Comparison of ENCODE assay signal across 18 cellular contexts in the genomic region with DNA sequence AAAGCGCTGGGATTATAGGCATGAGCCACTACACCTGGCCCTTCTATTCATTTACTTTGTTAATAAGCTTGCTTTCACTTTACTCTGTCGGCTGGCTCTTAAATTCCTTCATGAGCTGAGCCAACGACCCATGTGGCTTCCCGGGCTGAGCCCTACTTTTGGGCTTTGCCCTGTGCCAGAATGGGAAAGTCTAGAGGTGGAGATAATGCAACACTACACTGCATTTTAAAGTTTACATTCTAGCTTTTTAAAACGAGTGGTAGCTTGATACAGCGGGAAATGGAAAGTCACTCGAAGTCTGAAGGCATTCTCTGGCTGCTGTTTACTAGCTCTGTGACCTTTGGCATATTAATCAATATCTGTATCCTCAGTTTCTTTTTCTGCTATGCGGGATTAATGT. TPM values are rescaled to one million over a fixed set of nuclear protein-coding genes. Genes with fewer than 3 reads are reported as not detected.
A peak's percentile ranks its signal among the peaks of the same experiment; 100 is the strongest.
DNase-seq lines count a peak whose midpoint lies in the region; ATAC-seq, FAIRE-seq and TF ChIP-seq lines count a peak whose summit lies in the region.
"Had no signal": no experiment of that assay in that cellular context is flagged by ENCODE, and none has a peak within 500 bp of the region (broad histone marks: within the 10 kb centered on the region; RNA-seq: fewer than 3 reads in every experiment).

No MANE protein-coding gene starts in this region.

- TF ChIP-seq CTCF in K562 (IDR thresholded peaks at IDR 0.05 in 2 of 3, conservative IDR thresholded peaks at IDR 0.05 in 1 of 3; ENCODE audit: insufficient read depth in 2 of 3, low read depth in 1 of 3, low read length in 3 of 3) (no peak), HepG2 (CRISPR knock-in tag; IDR thresholded peaks at IDR 0.05) (no peak), right lobe of liver (IDR thresholded peaks at IDR 0.05) (no peak)

- no peak overlapping the region for H3K4me2 ChIP-seq in K562 (ENCODE audit: insufficient read depth, low read length)
- peak overlapping the region; percentile 30 for H3K4me2 ChIP-seq in HepG2 (ENCODE audit: low read depth, low read length)
- H3K4me2 ChIP-seq: A549; BLaER1 treated with 17β-estradiol and CSF1 and Interleukin-3, amounts not matched to agents 10 nM and 100 nM had no signal

- H3K79me2 ChIP-seq in K562 (ENCODE audit: control insufficient read depth, insufficient read depth, low read length) (no peaks in the 10 kb centered on the region), HepG2 (ENCODE audit: insufficient read depth, low read length) (no peaks in the 10 kb centered on the region)

- CTCF ChIA-PET in K562 (lab: Yijun Ruan, JAX; ENCODE audit: low intra/inter-chr PET ratio), result no interaction called here
- CTCF ChIA-PET in HepG2 (lab: Yijun Ruan, JAX; ENCODE audit: low intra/inter-chr PET ratio, low total read pairs), result no interaction called here

- H2AFZ ChIP-seq in K562 (ENCODE audit: low read depth, low read length) (peak overlapping the region; percentile 88), HepG2 (ENCODE audit: low read length) (no peak overlapping the region)

- no peaks in the 10 kb centered on the region for H3K27me3 ChIP-seq in K562 (ENCODE audit: control insufficient read depth in 2 of 2, insufficient read depth in 2 of 2, low read length in 2 of 2)
- no peaks in the 10 kb centered on the region for H3K27me3 ChIP-seq in HepG2 (ENCODE audit: control insufficient read depth in 1 of 2, insufficient read depth in 2 of 2, low read length in 2 of 2)
- no peaks in the 10 kb centered on the region for H3K27me3 ChIP-seq in right lobe of liver
- H3K27me3 ChIP-seq: BLaER1 treated with 17β-estradiol and CSF1 and Interleukin-3, amounts not matched to agents 10 nM and 100 nM had no signal

- intact Hi-C loops in K562 (cut with micrococcal nuclease), result loop anchor here (2.0 kb wide), 1 partner anchor 46 kb away; no protein-coding TSS in a partner anchor
- intact Hi-C loops in HepG2 (cut with micrococcal nuclease; ENCODE audit: unreplicated experiment), result no loop called here
- intact Hi-C loops in right lobe of liver (cut with DNase I), result no loop called here

- WGBS in K562 (ENCODE audit: insufficient coverage, low coverage, missing lambda C conversion rate), result 61% methylated on average over 8 of the region's 8 CpGs
- WGBS in HepG2 (ENCODE audit: low lambda C conversion rate), result 39% methylated on average over 8 of the region's 8 CpGs
- 28% methylated on average over 8 of the region's 8 CpGs for WGBS in right lobe of liver (ENCODE audit: insufficient coverage, low coverage, low lambda C conversion rate, missing lambda C conversion rate)

- no peak for ATAC-seq in K562
- no peak for ATAC-seq in HepG2
- ATAC-seq in right lobe of liver, result peak; percentile 68 to 83 (median 79)
- ATAC-seq in HG02642 (IDR thresholded peaks at IDR 0.05; ENCODE audit: poor library complexity, unreplicated experiment), result no peak
- ATAC-seq: A549 had no signal

- BruUV-seq in K562 (replicated peaks; lab: Mats Ljungman, UMichigan) (no TSS peak), HepG2 (replicated peaks; lab: Mats Ljungman, UMichigan) (no TSS peak)

- no peaks in the 10 kb centered on the region for H3K9me1 ChIP-seq in K562 (ENCODE audit: control insufficient read depth, insufficient read depth, low read length)

- H3K4me3 ChIP-seq in K562, result no peak overlapping the region
- no peak overlapping the region for H3K4me3 ChIP-seq in HepG2 (replicated peaks in 1 of 3; ENCODE audit: insufficient read depth in 1 of 3, low read depth in 2 of 3, low read length in 3 of 3)
- peak overlapping the region in 2 of 3 donors; percentile 37 for H3K4me3 ChIP-seq in right lobe of liver
- H3K4me3 ChIP-seq: A549; BLaER1 treated with 17β-estradiol and CSF1 and Interleukin-3, amounts not matched to agents 10 nM and 100 nM had no signal

- in situ Hi-C loops in K562 (cut with MboI) (no loop called here), HepG2 (cut with HindIII; ENCODE audit: extremely low pct_ligation_motif_present, low pct_unique_long_range_greater_than_20kb) (no loop called here)

- H3K9ac ChIP-seq in K562 (ENCODE audit: insufficient read depth in 1 of 2, low read depth in 2 of 2, low read length in 2 of 2), result peak overlapping the region in 1 of 2 experiments; percentile 4; a peak in 1 of 4 replicates
- H3K9ac ChIP-seq in HepG2 (ENCODE audit: insufficient read depth, low read depth, low read length), result no peak overlapping the region
- H3K9ac ChIP-seq: BLaER1 treated with 17β-estradiol and CSF1 and Interleukin-3, amounts not matched to agents 10 nM and 100 nM had no signal

- FAIRE-seq in K562 (lab: Jason Lieb, UNC) (no peak), HepG2 (lab: Jason Lieb, UNC) (no peak), HTR-8/SVneo (lab: Jason Lieb, UNC) (no peak)
- FAIRE-seq: A549, D721Med, G401.6 had no signal

- no peak for DNase-seq in K562 (ENCODE audit: extremely low read depth in 1 of 4, low spot score in 3 of 4)
- no peak for DNase-seq in HepG2 (ENCODE audit: low spot score)
- peak in 2 of 3 donors; percentile 30 to 48 for DNase-seq in right lobe of liver
- no peak for DNase-seq in HTR-8/SVneo (ENCODE audit: insufficient read length, low spot score)
- DNase-seq in T1000 (lab: John Stamatoyannopoulos, UW), result no peak
- DNase-seq: AML-193; CD4-positive, alpha-beta T cell; CD8-positive, alpha-beta memory T cell; COR-L47; DMS79 treated with DMSO at 0.1 percent for 48 hours; GF-D8 had no signal

- TF ChIP-seq RAD21 in K562 (CRISPR knock-in tag; conservative IDR thresholded peaks at IDR 0.05 in 1 of 2, IDR thresholded peaks at IDR 0.05 in 1 of 2) (no peak), HepG2 (CRISPR knock-in tag; IDR thresholded peaks at IDR 0.05) (no peak)

- H3K27ac ChIP-seq in K562 (ENCODE audit: extremely low read depth, low read depth, low read length) (peak overlapping the region; percentile 6; the same call in 1 of the 3 replicates), HepG2 (ENCODE audit: extremely low read length, insufficient read depth, low read length) (no peak overlapping the region), right lobe of liver (peak overlapping the region; percentile 39 to 84 (median 57))
- H3K27ac ChIP-seq: 22Rv1; A549; BLaER1 treated with 17β-estradiol and CSF1 and Interleukin-3, amounts not matched to agents 10 nM and 100 nM; C4-2B had no signal

- POLR2A ChIA-PET in K562 (lab: Yijun Ruan, JAX), result interaction anchor here (0.7 kb wide), 1 partner anchor 53 kb away, joined by 3 read pairs; no protein-coding TSS in a partner anchor
- POLR2A ChIA-PET in HepG2 (lab: Yijun Ruan, JAX), result no interaction called here

- TF ChIP-seq EP300 in K562 (IDR thresholded peaks at IDR 0.05; ENCODE audit: low read length) (no peak), HepG2 (IDR thresholded peaks at IDR 0.05; ENCODE audit: low read depth in 2 of 2, low read length in 2 of 2) (no peak), HepG2 (CRISPR knock-in tag; IDR thresholded peaks at IDR 0.05; ENCODE audit: borderline replicate concordance) (no peak)

- TF ChIP-seq POLR2A in K562 (conservative IDR thresholded peaks at IDR 0.05) (no peak), HepG2 (IDR thresholded peaks at IDR 0.05; ENCODE audit: insufficient read depth in 1 of 2, low read depth in 2 of 2, low read length in 2 of 2) (no peak), right lobe of liver (IDR thresholded peaks at IDR 0.05) (no peak)

- H4K20me1 ChIP-seq in K562 (replicated peaks; ENCODE audit: control insufficient read depth, insufficient read depth, low read length), result no peaks in the 10 kb centered on the region
- no peaks in the 10 kb centered on the region for H4K20me1 ChIP-seq in HepG2 (ENCODE audit: insufficient read depth, low read length)
- H4K20me1 ChIP-seq: BLaER1 treated with 17β-estradiol and CSF1 and Interleukin-3, amounts not matched to agents 10 nM and 100 nM had no signal

- H3K4me1 ChIP-seq in K562 (replicated peaks in 1 of 2; ENCODE audit: control insufficient read depth in 2 of 2, insufficient read depth in 2 of 2, low read length in 2 of 2) (peaks cover 0 to 22% of the 10 kb centered on the region in 2 experiments; a peak in 4 of 5 replicates), HepG2 (ENCODE audit: insufficient read depth, low read length) (0 out of 2 replicates have a peak, but pooled peaks cover 11% of the 10 kb centered on the region), right lobe of liver (peaks cover 0 to 19% (median 2%) of the 10 kb centered on the region in 4 donors)
- H3K4me1 ChIP-seq: A549; BLaER1 treated with 17β-estradiol and CSF1 and Interleukin-3, amounts not matched to agents 10 nM and 100 nM had no signal

- H3K36me3 ChIP-seq in K562 (ENCODE audit: control insufficient read depth, insufficient read depth, low read length) (no peaks in the 10 kb centered on the region), HepG2 (replicated peaks in 1 of 2; ENCODE audit: control insufficient read depth in 1 of 2, insufficient read depth in 2 of 2, low read length in 2 of 2) (no peaks in the 10 kb centered on the region), right lobe of liver (no peaks in the 10 kb centered on the region)
- H3K36me3 ChIP-seq: BLaER1 treated with 17β-estradiol and CSF1 and Interleukin-3, amounts not matched to agents 10 nM and 100 nM had no signal

- H3K9me3 ChIP-seq in K562 (replicated peaks; ENCODE audit: control insufficient read depth, insufficient read depth, low read depth, low read length) (no peaks in the 10 kb centered on the region), HepG2 (ENCODE audit: low read length) (no peaks in the 10 kb centered on the region), right lobe of liver (no peaks in the 10 kb centered on the region)
- H3K9me3 ChIP-seq: A549 had no signal

RNA-seq across cellular contexts. Expression of a gene that starts 49.0 kb away (rescaled TPM):
- 19.1 and 52.2 TPM in 2 replicates for total RNA-seq in K562 (2011; cell fraction: chromatin; rRNA removed; ENCODE audit: low replicate concordance)
- total RNA-seq in K562 (2011; cell fraction: nucleolus; rRNA removed), result 7.8 and 14.2 TPM in 2 replicates
- total RNA-seq in K562 (2011; cell fraction: nucleoplasm; rRNA removed), result 29.7 and 45.3 TPM in 2 replicates
- 8.3 and 10.0 TPM in 2 replicates for total RNA-seq in K562 (2014; rRNA removed)
- 21.8 and 25.5 TPM in 2 replicates for total RNA-seq in K562 (2014; rRNA removed; fragmentation: Illumina TruSeq; extraction: Trizol)
- total RNA-seq in K562 (2015; rRNA removed; fragmentation: Illumina TruSeq; extraction: Trizol), result 17.4 and 18.4 TPM in 2 replicates
- total RNA-seq in K562 (2021), result 18.6 and 22.0 TPM in 2 replicates
- 16.1 and 18.9 TPM in 2 replicates for polyA plus RNA-seq in K562 (2011; rRNA removed)
- 2.8 and 6.9 TPM in 2 replicates for polyA plus RNA-seq in K562 (2011; cell fraction: cytosol; rRNA removed)
- 9.7 and 16.2 TPM in 2 replicates for polyA plus RNA-seq in K562 (2011; cell fraction: nucleus; rRNA removed)
- polyA plus RNA-seq in K562 (2012), result 11.2 and 14.9 TPM in 2 replicates
- 16.1 and 18.3 TPM in 2 replicates for polyA plus RNA-seq in K562 (2014; fragmentation: Illumina TruSeq; extraction: Trizol)
- 10 to 100 TPM; 10.2 to 12.1 TPM for polyA plus RNA-seq in K562 (2014; fragmentation: Nextera tagmentation; extraction: Ambion mirVana)
- polyA plus RNA-seq in K562 (2014; rRNA removed), result 16.3 and 19.1 TPM in 2 replicates
- 20.2 and 25.8 TPM in 2 replicates for polyA minus RNA-seq in K562 (2011; rRNA and poly(A)+ RNA removed)
- polyA minus RNA-seq in K562 (2011; cell fraction: cytosol; rRNA and poly(A)+ RNA removed), result 4.1 and 7.2 TPM in 2 replicates
- polyA minus RNA-seq in K562 (2011; cell fraction: nucleus; rRNA and poly(A)+ RNA removed), result 10.9 and 32.7 TPM in 2 replicates
- 11.9 and 13.1 TPM in 2 replicates for total RNA-seq in HepG2 (2016; rRNA removed; fragmentation: Illumina TruSeq; extraction: Trizol)
- total RNA-seq in HepG2 (2016; cell fraction: cytosol; rRNA removed; fragmentation: Illumina TruSeq; extraction: Trizol; ENCODE audit: low read depth), result 5.4 and 7.1 TPM in 2 replicates
- 11.5 and 15.5 TPM in 2 replicates for total RNA-seq in HepG2 (2016; cell fraction: insoluble cytoplasmic fraction; rRNA removed; fragmentation: Illumina TruSeq; extraction: Trizol)
- 9.9 and 10.1 TPM in 2 replicates for total RNA-seq in HepG2 (2016; cell fraction: membrane; rRNA removed; fragmentation: Illumina TruSeq; extraction: Trizol)
- 24.9 and 26.5 TPM in 2 replicates for total RNA-seq in HepG2 (2016; cell fraction: nucleus; rRNA removed; fragmentation: Illumina TruSeq; extraction: Trizol)
- polyA plus RNA-seq in HepG2 (2011; rRNA removed), result 5.4 and 7.1 TPM in 2 replicates
- polyA plus RNA-seq in HepG2 (2011; cell fraction: cytosol; rRNA removed), result 2.2 and 3.9 TPM in 2 replicates
- polyA plus RNA-seq in HepG2 (2011; cell fraction: nucleus; rRNA removed), result 6.2 and 6.6 TPM in 2 replicates
- polyA plus RNA-seq in HepG2 (2012), result 8.9 and 11.0 TPM in 2 replicates
- polyA plus RNA-seq in HepG2 (2016; cell fraction: cytosol; fragmentation: Illumina TruSeq; extraction: Trizol; ENCODE audit: low read depth), result 3.4 and 6.5 TPM in 2 replicates
- polyA plus RNA-seq in HepG2 (2016; cell fraction: insoluble cytoplasmic fraction; fragmentation: Illumina TruSeq; extraction: Trizol; ENCODE audit: low read depth), result 11.9 and 12.1 TPM in 2 replicates
- polyA plus RNA-seq in HepG2 (2016; cell fraction: membrane; fragmentation: Illumina TruSeq; extraction: Trizol; ENCODE audit: low read depth), result 6.9 and 8.3 TPM in 2 replicates
- 19.8 and 24.6 TPM in 2 replicates for polyA plus RNA-seq in HepG2 (2016; cell fraction: nucleus; fragmentation: Illumina TruSeq; extraction: Trizol; ENCODE audit: insufficient read depth, low read depth)
- 4.1 and 5.7 TPM in 2 replicates for polyA minus RNA-seq in HepG2 (2011; rRNA and poly(A)+ RNA removed; ENCODE audit: low replicate concordance)
- polyA minus RNA-seq in HepG2 (2011; cell fraction: cytosol; rRNA and poly(A)+ RNA removed), result 4.0 and 5.2 TPM in 2 replicates
- 40.4 and 43.9 TPM in 2 replicates for polyA minus RNA-seq in HepG2 (2011; cell fraction: nucleus; rRNA and poly(A)+ RNA removed)
- total RNA-seq in right lobe of liver, result 10 to 100 TPM; 18.2 to 34.0 (median 18.7) TPM

Comparison
In these comparisons a context has a peak if more than half of its experiments do, and no peak if none do; other contexts are left out.
1. ATAC-seq: peak in right lobe of liver (4 of 4); none in K562 (single experiment), HepG2 (single experiment) and HG02642 (single experiment).
2. DNase-seq: peak in right lobe of liver (2 of 3); none in K562 (0 of 4), HepG2 (single experiment), HTR-8/SVneo (single experiment) and T1000 (single experiment).
3. H3K4me3 ChIP-seq: peak in right lobe of liver (2 of 3); none in K562 (single experiment) and HepG2 (0 of 3).